ENCODE assay signal across 21 cellular contexts in the genomic region with DNA sequence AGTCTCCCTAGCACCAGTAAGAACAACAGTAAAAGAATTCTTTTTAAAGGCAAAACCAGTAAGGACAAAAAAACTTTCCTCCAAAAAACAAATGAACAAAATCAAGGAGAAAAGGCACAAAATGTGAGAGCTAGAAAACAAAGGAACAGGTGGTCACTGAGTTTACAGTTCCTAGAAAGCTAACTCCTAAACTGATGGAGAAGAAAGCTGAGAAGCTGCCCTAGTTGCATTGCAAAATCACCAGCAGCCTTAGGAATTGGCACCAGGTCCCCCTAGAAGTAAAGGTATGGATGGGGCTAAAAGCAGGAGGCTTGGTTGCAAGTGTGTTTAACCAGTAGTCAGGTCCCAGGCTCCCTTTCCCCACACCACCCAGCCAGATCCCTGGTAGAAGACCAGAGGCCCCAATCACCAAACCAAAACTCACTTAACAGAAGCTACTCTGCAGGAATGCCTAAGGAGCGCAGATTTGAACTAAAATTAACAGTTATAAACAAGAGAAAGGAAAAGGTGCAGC. TPM values are rescaled to one million over a fixed set of nuclear protein-coding genes. Genes with fewer than 3 reads are reported as not detected.
DNase-seq lines count a peak whose midpoint lies in the region; ATAC-seq, FAIRE-seq and TF ChIP-seq lines count a peak whose summit lies in the region.
"Had no signal": no experiment of that assay in that cellular context is flagged by ENCODE, and none has a peak within 500 bp of the region (broad histone marks: within the 10 kb centered on the region; RNA-seq: fewer than 3 reads in every experiment).

No MANE protein-coding gene starts in this region.

- H3K27me3 Mint-ChIP-seq in IgD-negative memory B cell (peaks cover 1% of the 10 kb centered on the region), brain (no peaks in the 10 kb centered on the region), progenitor cell of endocrine pancreas (no peaks in the 10 kb centered on the region)
- H3K27me3 Mint-ChIP-seq: naive thymus-derived CD8-positive, alpha-beta T cell had no signal

- DNase-seq in GM12892 (ENCODE audit: insufficient read length) (no peak), progenitor cell of endocrine pancreas (ENCODE audit: low spot score, unreplicated experiment) (no peak)
- DNase-seq: activated CD4-positive, alpha-beta T cell treated with anti-CD3 and anti-CD28 coated beads, Interleukin-2, amount 50 U/mL, for 48 hours; activated naive CD4-positive, alpha-beta T cell treated with anti-CD3 and anti-CD28 coated beads for 36 hours; amniotic stem cell; HCEC 1CT; left ventricle myocardium superior; naive thymus-derived CD8-positive, alpha-beta T cell; NCI-H1436; NCI-H82; stimulated activated CD4-positive, alpha-beta T cell treated with anti-CD3 and anti-CD28 coated beads, Interleukin-1b, Interleukin-23, amount 100 ng/mL, for 48 hours; stimulated activated CD8-positive, alpha-beta memory T cell treated with anti-CD3 and anti-CD28 coated beads, Interleukin-4, amount 100 ng/mL, for 48 hours; trophoblast cell had no signal

- no peaks in the 10 kb centered on the region for H3K9me3 Mint-ChIP-seq in IgD-negative memory B cell
- peaks cover 0 to 2% (median 0%) of the 10 kb centered on the region in 5 experiments for H3K9me3 Mint-ChIP-seq in brain
- H3K9me3 Mint-ChIP-seq in progenitor cell of endocrine pancreas (ENCODE audit: low read depth): no peaks in the 10 kb centered on the region
- H3K9me3 Mint-ChIP-seq: activated naive CD4-positive, alpha-beta T cell treated with anti-CD3 and anti-CD28 coated beads for 36 hours; naive thymus-derived CD8-positive, alpha-beta T cell; T-helper 2 cell treated with Interferon-gamma antibody and Interleukin-4, amounts not matched to agents 5 μg/mL and 100 μg/mL, for 36 hours had no signal

- peak; percentile 38 for FAIRE-seq in GM12892 (lab: Jason Lieb, UNC)
- FAIRE-seq: keratinocyte had no signal

- H3K4me3 Mint-ChIP-seq in IgD-negative memory B cell (peak overlapping the region in 2 of 4 donors; percentile 13 to 39), brain (no peak overlapping the region), progenitor cell of endocrine pancreas (ENCODE audit: low read depth) (no peak overlapping the region)
- H3K4me3 Mint-ChIP-seq: activated naive CD4-positive, alpha-beta T cell treated with anti-CD3 and anti-CD28 coated beads for 36 hours; T-helper 2 cell treated with Interferon-gamma antibody and Interleukin-4, amounts not matched to agents 5 μg/mL and 100 μg/mL, for 36 hours had no signal

- H3K27ac Mint-ChIP-seq in IgD-negative memory B cell (peak overlapping the region in 2 of 3 donors; percentile 78 to 83), brain (peak overlapping the region in 3 of 5 experiments; percentile 26 to 52 (median 45)), progenitor cell of endocrine pancreas (peak overlapping the region; percentile 80)
- H3K27ac Mint-ChIP-seq: activated naive CD4-positive, alpha-beta T cell treated with anti-CD3 and anti-CD28 coated beads for 36 hours; T-helper 2 cell treated with Interferon-gamma antibody and Interleukin-4, amounts not matched to agents 5 μg/mL and 100 μg/mL, for 36 hours had no signal

- no peak for TF ChIP-seq CTCF in brain (conservative IDR thresholded peaks at IDR 0.05)
- TF ChIP-seq CTCF in progenitor cell of endocrine pancreas (IDR thresholded peaks at IDR 0.05; ENCODE audit: unreplicated experiment): no peak

- H3K4me1 Mint-ChIP-seq in IgD-negative memory B cell: peaks cover 50 to 76% (median 72%) of the 10 kb centered on the region in 3 donors
- H3K4me1 Mint-ChIP-seq in brain: peaks cover 75% of the 10 kb centered on the region
- H3K4me1 Mint-ChIP-seq in progenitor cell of endocrine pancreas (ENCODE audit: low read depth): peaks cover 6% of the 10 kb centered on the region

- ATAC-seq in GM21367 (IDR thresholded peaks at IDR 0.05; ENCODE audit: unreplicated experiment) (no peak), GM21360 (IDR thresholded peaks at IDR 0.05; ENCODE audit: unreplicated experiment) (no peak), GM19455 (IDR thresholded peaks at IDR 0.05; ENCODE audit: unreplicated experiment) (no peak)
- ATAC-seq: left ventricle myocardium superior; naive thymus-derived CD8-positive, alpha-beta T cell; SK-N-SH treated with all-trans-retinoic acid at 6 μM for 48 hours had no signal

- TF ChIP-seq POLR2A in GM12892 (IDR thresholded peaks at IDR 0.05; ENCODE audit: low read depth, low read length): no peak

- H3K36me3 Mint-ChIP-seq in IgD-negative memory B cell (peaks cover 2% of the 10 kb centered on the region), brain (peaks cover 29% of the 10 kb centered on the region), progenitor cell of endocrine pancreas (ENCODE audit: insufficient read depth) (peaks cover 9% of the 10 kb centered on the region)

RNA-seq across cellular contexts. Expression of a gene that starts 47.6 kb away (rescaled TPM):
- polyA plus RNA-seq in GM12892 (2012; ENCODE audit: missing spikeins): 34.9 TPM
- polyA plus RNA-seq in IgD-negative memory B cell (25.6 TPM), brain (ENCODE audit: insufficient read depth, low read depth, low replicate concordance) (7.1 TPM)
- total RNA-seq in progenitor cell of endocrine pancreas: 47.5 and 47.9 TPM in 2 replicates
